Comparison of ENCODE assay signal across 8 cellular contexts in genomic region chr13:45417790-45418534, GRCh38. TPM values are rescaled to one million over a fixed set of nuclear protein-coding genes. Genes with fewer than 3 reads are reported as not detected.
DNase-seq lines count a peak whose midpoint lies in the region; ATAC-seq lines count a peak whose summit lies in the region.

TSS of gene SLC25A30 (minus strand) at chr13:45418373. CDS start at chr13:45411425, 6,948 bp downstream.

- peaks cover 0 to 2% of the 10 kb centered on the region in 2 donors for H3K27me3 Mint-ChIP-seq in CD4-positive, alpha-beta memory T cell
- H3K27me3 Mint-ChIP-seq in effector memory CD8-positive, alpha-beta T cell, result no peaks in the 10 kb centered on the region
- H3K27me3 Mint-ChIP-seq in memory B cell, result no peaks in the 10 kb centered on the region

- POLR2A ChIA-PET in CD4-positive, alpha-beta memory T cell (lab: Charles Lee; ENCODE audit: partially characterized antibody), result interaction anchor here (0.5 to 5.5 kb wide), 27 partner anchors 9 to 1539 kb away, joined by 3 to 62 read pairs (median 4); partner anchors contain the start of genes CCDC122, COG3, GTF2F2 and LACC1

- H3K27ac ChIP-seq in CD4-positive, alpha-beta memory T cell (ENCODE audit: low read depth, low read length), result peak within 1 kb of the TSS; percentile 79

- peaks cover 37% of the 10 kb centered on the region for H3K4me1 ChIP-seq in CD4-positive, alpha-beta memory T cell (ENCODE audit: insufficient read depth, low read length)

- H3K9me3 Mint-ChIP-seq in CD4-positive, alpha-beta memory T cell, result no peaks in the 10 kb centered on the region
- H3K9me3 Mint-ChIP-seq in effector memory CD8-positive, alpha-beta T cell, result no peaks in the 10 kb centered on the region
- H3K9me3 Mint-ChIP-seq in memory B cell, result no peaks in the 10 kb centered on the region

- DNase-seq in CD4-positive, alpha-beta memory T cell, result peak; percentile 86 to 93 (median 88)
- DNase-seq in HK-2 (ENCODE audit: unreplicated experiment), result peak; percentile 90
- DNase-seq in NOMO-1 treated with DMSO at 0.1 percent for 48 hours (lab: John Stamatoyannopoulos, UW; ENCODE audit: unreplicated experiment), result peak; percentile 92
- DNase-seq in activated CD8-positive, alpha-beta memory T cell treated with anti-CD3 and anti-CD28 coated beads for 4 hours (ENCODE audit: low read depth in 2 of 2), result peak; percentile 81 to 86
- peak; percentile 84 to 87 (median 87) for DNase-seq in effector memory CD8-positive, alpha-beta T cell
- peak; percentile 76 to 81 for DNase-seq in memory B cell (ENCODE audit: low spot score in 2 of 2)
- DNase-seq in stimulated activated CD8-positive, alpha-beta memory T cell treated with anti-CD3 and anti-CD28 coated beads, Interleukin-12 subunit alpha, Interleukin-12 subunit beta, amount 100 ng/mL, for 24 hours (ENCODE audit: extremely low read depth), result peak; percentile 82

- CTCF ChIA-PET in CD4-positive, alpha-beta memory T cell (lab: Charles Lee; ENCODE audit: partially characterized antibody), result interaction anchor here (0.6 to 6.4 kb wide), 8 partner anchors 13 to 95 kb away, joined by 3 to 41 read pairs (median 16); partner anchors contain the start of genes COG3 and TPT1

- H3K27me3 ChIP-seq in CD4-positive, alpha-beta memory T cell (ENCODE audit: insufficient read depth, low read length), result no peaks in the 10 kb centered on the region

- peak within 1 kb of the TSS; percentile 84 to 94 for H3K4me3 ChIP-seq in CD4-positive, alpha-beta memory T cell (ENCODE audit: low read length in 2 of 2)

- peak within 1 kb of the TSS; percentile 94 to 99 (median 96) for H3K27ac Mint-ChIP-seq in CD4-positive, alpha-beta memory T cell
- peak within 1 kb of the TSS; percentile 98 to 99 for H3K27ac Mint-ChIP-seq in effector memory CD8-positive, alpha-beta T cell
- peak within 1 kb of the TSS; percentile 97 for H3K27ac Mint-ChIP-seq in memory B cell

- peak within 1 kb of the TSS; percentile 94 to 97 (median 96) for H3K4me3 Mint-ChIP-seq in CD4-positive, alpha-beta memory T cell
- H3K4me3 Mint-ChIP-seq in effector memory CD8-positive, alpha-beta T cell, result peak within 1 kb of the TSS; percentile 97
- peak within 1 kb of the TSS; percentile 99 for H3K4me3 Mint-ChIP-seq in memory B cell

- H3K36me3 Mint-ChIP-seq in CD4-positive, alpha-beta memory T cell, result peaks cover 0 to 15% of the 10 kb centered on the region in 2 donors
- peaks cover 24% of the 10 kb centered on the region for H3K36me3 Mint-ChIP-seq in effector memory CD8-positive, alpha-beta T cell (ENCODE audit: insufficient read depth)
- peaks cover 3% of the 10 kb centered on the region for H3K36me3 Mint-ChIP-seq in memory B cell

- H3K36me3 ChIP-seq in CD4-positive, alpha-beta memory T cell (ENCODE audit: insufficient read depth, low read length), result no peaks in the 10 kb centered on the region

- intact Hi-C loops in CD4-positive, alpha-beta memory T cell (cut with micrococcal nuclease), result loop anchor here (1.0 to 5.0 kb wide), 5 partner anchors 23 to 371 kb away; partner anchors contain the start of genes COG3 and TPT1

- ATAC-seq in GM19452 (IDR thresholded peaks at IDR 0.05; ENCODE audit: unreplicated experiment) (peak; percentile 86), memory B cell (ENCODE audit: low read depth) (peak; percentile 90)
- peak; percentile 88 for ATAC-seq in effector memory CD8-positive, alpha-beta T cell (replicated peaks)

- H3K4me1 Mint-ChIP-seq in CD4-positive, alpha-beta memory T cell, result peaks cover 15 to 38% (median 25%) of the 10 kb centered on the region in 4 donors
- H3K4me1 Mint-ChIP-seq in effector memory CD8-positive, alpha-beta T cell (ENCODE audit: low read depth in 2 of 2), result peaks cover 14 to 16% of the 10 kb centered on the region in 2 donors
- peaks cover 9% of the 10 kb centered on the region for H3K4me1 Mint-ChIP-seq in memory B cell

- H3K9me3 ChIP-seq in CD4-positive, alpha-beta memory T cell (ENCODE audit: control insufficient read depth in 1 of 2, low read length in 2 of 2), result no peaks in the 10 kb centered on the region

RNA-seq across cellular contexts. Expression of gene SLC25A30, which starts in this region (rescaled TPM):
- 10 to 100 TPM; 21.4 to 22.0 TPM for total RNA-seq in CD4-positive, alpha-beta memory T cell
- polyA plus RNA-seq in CD4-positive, alpha-beta memory T cell, result 1 to 10 TPM; 1.8 to 2.0 TPM

Comparison
In these comparisons a context has a peak if more than half of its experiments do, and no peak if none do; other contexts are left out.
1. Peak in every context shown above with its lines: DNase-seq, ATAC-seq, H3K4me3 ChIP-seq and H3K27ac ChIP-seq.